ENCODE assay signal across 21 cellular contexts in genomic region chr10:97124211-97124610, GRCh38.
DNase-seq lines count a peak whose midpoint lies in the region; FAIRE-seq and TF ChIP-seq lines count a peak whose summit lies in the region.
"Had no signal": no experiment of that assay in that cellular context is flagged by ENCODE, and none has a peak within 500 bp of the region (broad histone marks: within the 10 kb centered on the region; RNA-seq: fewer than 3 reads in every experiment).

No MANE protein-coding gene starts in this region.

- FAIRE-seq in kidney (lab: Jason Lieb, UNC), result no peak
- FAIRE-seq: A204.1, GM12891, RCC 7860 had no signal

- TF ChIP-seq CTCF in kidney (IDR thresholded peaks at IDR 0.05; ENCODE audit: borderline replicate concordance, extremely low read depth, insufficient read depth) (no peak), uterus (IDR thresholded peaks at IDR 0.05) (no peak), coronary artery (IDR thresholded peaks at IDR 0.05) (no peak)

- no peaks in the 10 kb centered on the region for H3K4me1 ChIP-seq in kidney (ENCODE audit: control insufficient read depth in 1 of 2, insufficient read depth in 1 of 2, low read depth in 1 of 2, low read length in 2 of 2)
- no peaks in the 10 kb centered on the region for H3K4me1 ChIP-seq in uterus
- H3K4me1 ChIP-seq: HAP-1, SJSA1 had no signal

- H3K27ac ChIP-seq in kidney (ENCODE audit: low read depth in 2 of 2, low read length in 2 of 2) (no peak overlapping the region), uterus (no peak overlapping the region), coronary artery (no peak overlapping the region)
- H3K27ac ChIP-seq: C4-2B, GM23248, SJSA1 had no signal

- no peaks in the 10 kb centered on the region for H3K36me3 ChIP-seq in kidney (ENCODE audit: control insufficient read depth in 1 of 2, insufficient read depth in 2 of 2, low read length in 2 of 2)
- no peaks in the 10 kb centered on the region for H3K36me3 ChIP-seq in uterus
- H3K36me3 ChIP-seq: HAP-1, SJSA1 had no signal

- H3K9me3 ChIP-seq in kidney (ENCODE audit: control insufficient read depth in 1 of 2, low read length in 2 of 2) (no peaks in the 10 kb centered on the region), uterus (no peaks in the 10 kb centered on the region)
- H3K9me3 ChIP-seq: HAP-1, SJSA1 had no signal

- H3K4me3 ChIP-seq in kidney (ENCODE audit: low read length in 2 of 2), result no peak overlapping the region
- H3K4me3 ChIP-seq in uterus, result no peak overlapping the region
- no peak overlapping the region for H3K4me3 ChIP-seq in coronary artery
- H3K4me3 ChIP-seq: GM23248, HAP-1, SJSA1 had no signal

- no peak for TF ChIP-seq POLR2A in uterus (IDR thresholded peaks at IDR 0.05)

- no peaks in the 10 kb centered on the region for H3K27me3 ChIP-seq in uterus

- no peak overlapping the region for H3K9ac ChIP-seq in kidney (ENCODE audit: low read length in 2 of 2)
- H3K9ac ChIP-seq: GM23248 had no signal

- intact Hi-C loops in kidney (cut with DNase I), result no loop called here
- intact Hi-C loops in uterus (cut with DNase I; ENCODE audit: low total_unique reads), result no loop called here

- DNase-seq in NCI-H510A treated with DMSO at 0.1 percent for 48 hours (lab: John Stamatoyannopoulos, UW) (peak; percentile 24), NCI-H510A (lab: John Stamatoyannopoulos, UW) (no peak), NCI-H345 (lab: John Stamatoyannopoulos, UW) (peak; percentile 56), kidney (peak; percentile 17), uterus (no peak), coronary artery (ENCODE audit: low spot score) (no peak)
- no peak for DNase-seq in central memory CD4-positive, alpha-beta T cell
- DNase-seq: CD8-positive, alpha-beta memory T cell; DND-41; GM23248; KBM-7; MM.1S; NCI-H1105; OCI-M1; T-helper 1 cell had no signal

Comparison
In these comparisons a context has a peak if more than half of its experiments do, and no peak if none do; other contexts are left out.
1. DNase-seq: peak in NCI-H510A treated with DMSO at 0.1 percent for 48 hours (single experiment), NCI-H345 (single experiment) and kidney (single experiment); none in NCI-H510A (single experiment), uterus (0 of 2), coronary artery (single experiment) and central memory CD4-positive, alpha-beta T cell (single experiment).